1 cellular context compared by ENCODE assay signal in the genomic region with DNA sequence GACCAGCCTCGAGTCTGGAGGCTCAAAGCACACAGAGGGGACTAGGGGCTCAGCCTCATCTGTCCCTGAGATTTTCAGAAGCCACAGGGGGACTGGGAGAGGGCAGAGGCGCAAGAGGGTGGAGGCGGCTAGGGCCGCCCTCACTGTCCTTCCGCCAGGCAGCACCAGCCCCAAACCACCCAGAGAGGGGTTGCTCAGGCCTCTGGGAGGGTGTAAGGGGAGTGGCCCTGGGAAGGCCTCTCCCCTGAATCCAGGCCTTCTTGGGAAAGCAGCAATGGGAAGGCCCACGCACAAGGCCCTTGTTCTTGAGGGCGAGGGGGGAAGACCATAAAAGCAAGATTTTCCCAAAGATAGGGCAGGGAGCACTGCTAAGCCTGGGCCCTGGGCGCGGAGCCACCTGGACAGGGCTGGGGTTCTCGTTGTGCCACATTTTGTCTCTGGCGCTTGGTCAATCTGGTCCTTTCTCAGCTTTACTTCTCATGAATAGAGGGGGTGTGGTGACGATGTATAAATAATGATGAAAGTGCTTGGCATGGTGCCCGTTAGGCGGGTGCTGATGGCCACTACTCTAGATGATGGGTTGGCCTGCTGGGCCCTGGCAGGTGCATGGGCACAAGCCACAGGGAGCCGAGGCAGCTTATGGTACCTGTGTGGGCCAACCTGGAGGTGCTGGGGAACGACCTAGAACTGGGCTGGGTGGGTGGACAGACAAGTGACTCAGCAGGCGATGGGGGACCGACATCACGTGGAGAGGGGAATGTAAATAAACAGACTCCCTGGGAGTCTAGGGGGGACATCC.
TF ChIP-seq lines count a peak whose summit lies in the region.

No MANE protein-coding gene starts in this region.

TF ChIP-seq in A549, 52 proteins besides CTCF, POLR2A, EP300 and RAD21:
- TF ChIP-seq GATA3 (IDR thresholded peaks at IDR 0.05; ENCODE audit: borderline replicate concordance) (0 out of 2 replicates have a peak, but pooled peaks have one; percentile 2), SREBF2 (IDR thresholded peaks at IDR 0.05) (no peak)
